Comparison of ENCODE assay signal across 12 cellular contexts in the genomic region with DNA sequence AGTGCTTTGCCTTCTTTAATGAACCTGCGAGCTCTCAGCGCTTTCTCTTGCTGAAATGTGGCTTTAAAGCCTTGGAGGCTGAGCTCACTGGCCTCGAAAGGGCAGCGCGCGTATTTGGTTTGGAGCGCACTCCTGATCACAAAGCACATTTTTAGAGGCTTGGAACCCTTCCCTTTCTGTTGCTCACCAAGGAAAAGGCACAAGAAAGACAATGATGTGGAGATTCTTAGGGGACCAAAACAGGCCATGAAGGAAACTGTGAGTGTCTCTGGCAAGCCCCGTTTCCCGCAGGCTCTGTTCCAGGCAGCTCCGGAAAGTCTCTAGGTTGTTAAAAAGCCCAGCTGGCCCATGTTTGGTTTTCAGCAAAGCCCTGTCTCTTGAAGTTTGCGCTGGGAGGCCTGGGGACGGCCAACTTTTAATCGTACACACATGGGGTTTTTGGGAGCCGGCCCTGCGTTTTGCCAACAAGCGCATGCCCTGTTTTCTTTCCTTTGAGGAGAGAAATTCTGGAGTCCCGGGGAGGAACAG. TPM values are rescaled to one million over a fixed set of nuclear protein-coding genes. Genes with fewer than 3 reads are reported as not detected.
DNase-seq lines count a peak whose midpoint lies in the region; ATAC-seq and TF ChIP-seq lines count a peak whose summit lies in the region.
"Had no signal": no experiment of that assay in that cellular context is flagged by ENCODE, and none has a peak within 500 bp of the region (broad histone marks: within the 10 kb centered on the region; RNA-seq: fewer than 3 reads in every experiment).

No MANE protein-coding gene starts in this region.

- H3K27me3 ChIP-seq in left ventricle myocardium inferior (ENCODE audit: low read depth) (no peaks in the 10 kb centered on the region), mesendoderm (ENCODE audit: insufficient read depth, low read length, poor library complexity) (no peaks in the 10 kb centered on the region)

- H3K4me1 ChIP-seq in left ventricle myocardium inferior (peaks cover 48% of the 10 kb centered on the region), mesendoderm (ENCODE audit: control insufficient read depth, low read depth, low read length) (no peaks in the 10 kb centered on the region)

- no peak overlapping the region for H2BK15ac ChIP-seq in mesendoderm (replicated peaks; ENCODE audit: low read depth)

- no peak overlapping the region for H3K56ac ChIP-seq in mesendoderm (ENCODE audit: low read length)

- no peak for TF ChIP-seq CTCF in cardiac fibroblast (IDR thresholded peaks at IDR 0.05; ENCODE audit: low read depth, low read length)
- TF ChIP-seq CTCF in left ventricle myocardium inferior (IDR thresholded peaks at IDR 0.05; ENCODE audit: borderline replicate concordance), result no peak

- no peak overlapping the region for H3K4ac ChIP-seq in mesendoderm (ENCODE audit: low read depth, low read length)

- no peak overlapping the region for H2BK120ac ChIP-seq in mesendoderm (ENCODE audit: low read depth, low read length)

- H3K18ac ChIP-seq in mesendoderm (ENCODE audit: low read length), result no peak overlapping the region

- no CpG with 5 or more reads among the region's 17 CpGs for WGBS in mesendoderm (ENCODE audit: extremely low coverage, insufficient coverage, low lambda C conversion rate)

- no peaks in the 10 kb centered on the region for H3K79me1 ChIP-seq in mesendoderm (ENCODE audit: low read length)

- peak overlapping the region in 1 of 2 donors; percentile 2 for H3K4me3 ChIP-seq in cardiac fibroblast (replicated peaks in 1 of 2; ENCODE audit: low read depth in 2 of 2, low read length in 2 of 2)
- H3K4me3 ChIP-seq in left ventricle myocardium inferior, result peak overlapping the region; percentile 33
- no peak overlapping the region for H3K4me3 ChIP-seq in mesendoderm (ENCODE audit: low read length)
- H3K4me3 ChIP-seq: GM12878 had no signal

- H3K36me3 ChIP-seq in left ventricle myocardium inferior, result peaks cover 59% of the 10 kb centered on the region
- peaks cover 4% of the 10 kb centered on the region for H3K36me3 ChIP-seq in mesendoderm (ENCODE audit: control insufficient read depth, insufficient read depth, low read length)

- peaks cover 12% of the 10 kb centered on the region for H3K9me3 ChIP-seq in left ventricle myocardium inferior (replicated peaks)

- H3K9ac ChIP-seq in mesendoderm (ENCODE audit: low read length), result no peak overlapping the region

- ATAC-seq in GM18517 (IDR thresholded peaks at IDR 0.05; ENCODE audit: unreplicated experiment), result no peak
- ATAC-seq: GM12878 had no signal

- H4K8ac ChIP-seq in mesendoderm (ENCODE audit: low read depth, low read length), result no peak overlapping the region

- no peak overlapping the region for H3K4me2 ChIP-seq in mesendoderm (ENCODE audit: low read length)

- H3K27ac ChIP-seq in left ventricle myocardium inferior (replicated peaks) (peak overlapping the region; percentile 86), mesendoderm (ENCODE audit: low read depth, low read length) (no peak overlapping the region)

- no peak overlapping the region for H4K5ac ChIP-seq in mesendoderm (ENCODE audit: low read length)

- intact Hi-C loops in left ventricle myocardium inferior (cut with micrococcal nuclease), result no loop called here
- intact Hi-C loops in posterior vena cava (cut with DNase I), result loop anchor here in 1 of 2 donors (5.0 kb wide), 1 partner anchor 32 kb away; the partner anchor contains the start of gene KANK2

- no peak overlapping the region for H2AK5ac ChIP-seq in mesendoderm (ENCODE audit: low read length)

- no peaks in the 10 kb centered on the region for H3K79me2 ChIP-seq in mesendoderm (ENCODE audit: control insufficient read depth, insufficient read depth, low read length)

- H3K23ac ChIP-seq in mesendoderm (ENCODE audit: low read length), result no peak overlapping the region

- H2BK5ac ChIP-seq in mesendoderm (ENCODE audit: low read length), result no peak overlapping the region

- DNase-seq in AG08396 (ENCODE audit: low spot score) (peak; percentile 62), cardiac fibroblast (ENCODE audit: low read depth in 2 of 2) (peak; percentile 95 to 99), left ventricle myocardium inferior (peak; percentile 89), posterior vena cava (ENCODE audit: low spot score) (peak; percentile 96), NCI-H524 treated with DMSO at 0.1 percent for 48 hours (lab: John Stamatoyannopoulos, UW) (no peak), mesendoderm (no peak), LoVo (ENCODE audit: low spot score) (no peak)
- DNase-seq: AML-193, H9, NCI-H82 had no signal

RNA-seq across cellular contexts. Expression of gene SPC24, which starts 9.4 kb away (rescaled TPM):
- total RNA-seq in left ventricle myocardium inferior (3.9 TPM), posterior vena cava (1 to 10 TPM in 1 of 2 donors, under 1 TPM in 1; 0.81 to 2.2 TPM)
- 14.8 TPM for polyA plus RNA-seq in mesendoderm (2013, experiment 1 of 2)
- 14.2 TPM for polyA plus RNA-seq in mesendoderm (2013, experiment 2 of 2)

RNA-seq across cellular contexts. Expression of gene KANK2, which starts 32.4 kb away (rescaled TPM):
- 326 TPM for total RNA-seq in left ventricle myocardium inferior
- 100 to 1,000 TPM; 355 to 482 TPM for total RNA-seq in posterior vena cava
- 35.4 TPM for polyA plus RNA-seq in mesendoderm (2013, experiment 1 of 2)
- polyA plus RNA-seq in mesendoderm (2013, experiment 2 of 2), result 33.2 TPM

Comparison
In these comparisons a context has a peak if more than half of its experiments do, and no peak if none do; other contexts are left out.
1. DNase-seq: peak in AG08396 (single experiment), cardiac fibroblast (2 of 2), left ventricle myocardium inferior (single experiment) and posterior vena cava (single experiment); none in NCI-H524 treated with DMSO at 0.1 percent for 48 hours (single experiment), mesendoderm (single experiment) and LoVo (single experiment).